ENCODE assay signal across 28 cellular contexts in genomic region chr6:97645757-97646156, GRCh38.
"Had no signal": no experiment of that assay in that cellular context is flagged by ENCODE, and none has a peak within 500 bp of the region (broad histone marks: within the 10 kb centered on the region; RNA-seq: fewer than 3 reads in every experiment).

No MANE protein-coding gene starts in this region.

- H3K36me3 ChIP-seq: colonic mucosa, esophagus muscularis mucosa, esophagus squamous epithelium, gastroesophageal sphincter, heart left ventricle, heart right ventricle had no signal

- H3K4me1 ChIP-seq: colonic mucosa, esophagus muscularis mucosa, esophagus squamous epithelium, foreskin keratinocyte, gastroesophageal sphincter, heart left ventricle, heart right ventricle had no signal

- DNase-seq: colonic mucosa; cortex of kidney; dermis blood vessel endothelial cell; dorsolateral prefrontal cortex; effector CD4-positive, alpha-beta T cell; effector CD8-positive, alpha-beta T cell; effector memory CD4-positive, alpha-beta T cell; effector memory CD8-positive, alpha-beta T cell; endodermal cell; erythroblast; esophagus squamous epithelium; foreskin fibroblast; foreskin keratinocyte; foreskin melanocyte; glutamatergic neuron; head of caudate nucleus; heart left ventricle; heart right ventricle had no signal

- H3K4me3 ChIP-seq: colonic mucosa, coronary artery, dorsolateral prefrontal cortex, esophagus muscularis mucosa, esophagus squamous epithelium, gastroesophageal sphincter, heart left ventricle, heart right ventricle, hepatocyte had no signal

- FAIRE-seq: colon, endometrium, endothelial cell of umbilical vein had no signal

- H3K27me3 ChIP-seq: colonic mucosa, dorsolateral prefrontal cortex, esophagus muscularis mucosa, esophagus squamous epithelium, foreskin keratinocyte, gastroesophageal sphincter, heart left ventricle, heart right ventricle, hepatocyte had no signal

- H3K9me3 ChIP-seq: colonic mucosa, esophagus muscularis mucosa had no signal

- H3K4me2 ChIP-seq: hepatocyte had no signal

- ATAC-seq: effector memory CD8-positive, alpha-beta T cell; esophagus mucosa; foreskin keratinocyte; gastroesophageal sphincter; heart left ventricle; heart right ventricle had no signal

- H3K4me3 Mint-ChIP-seq: dendritic cell treated with granulocyte-macrophage colony-stimulating factor and Interleukin-4, amounts not matched to agents 40 ng/mL and 50 ng/mL, for 4 days; effector memory CD8-positive, alpha-beta T cell; endodermal cell had no signal

- H2AFZ ChIP-seq: hepatocyte had no signal

- H3K27ac Mint-ChIP-seq: dendritic cell treated with granulocyte-macrophage colony-stimulating factor and Interleukin-4, amounts not matched to agents 40 ng/mL and 50 ng/mL, for 4 days; effector memory CD8-positive, alpha-beta T cell; endodermal cell had no signal

- H3K79me2 ChIP-seq: hepatocyte had no signal

- H3K27ac ChIP-seq: colonic mucosa, coronary artery, dorsolateral prefrontal cortex, epithelial cell of prostate, esophagus muscularis mucosa, esophagus squamous epithelium, foreskin keratinocyte, gastroesophageal sphincter, heart left ventricle, heart right ventricle, hepatocyte had no signal

- H3K27me3 Mint-ChIP-seq: dendritic cell treated with granulocyte-macrophage colony-stimulating factor and Interleukin-4, amounts not matched to agents 40 ng/mL and 50 ng/mL, for 4 days; effector memory CD8-positive, alpha-beta T cell had no signal
